1 cellular context compared by ENCODE assay signal in the genomic region with DNA sequence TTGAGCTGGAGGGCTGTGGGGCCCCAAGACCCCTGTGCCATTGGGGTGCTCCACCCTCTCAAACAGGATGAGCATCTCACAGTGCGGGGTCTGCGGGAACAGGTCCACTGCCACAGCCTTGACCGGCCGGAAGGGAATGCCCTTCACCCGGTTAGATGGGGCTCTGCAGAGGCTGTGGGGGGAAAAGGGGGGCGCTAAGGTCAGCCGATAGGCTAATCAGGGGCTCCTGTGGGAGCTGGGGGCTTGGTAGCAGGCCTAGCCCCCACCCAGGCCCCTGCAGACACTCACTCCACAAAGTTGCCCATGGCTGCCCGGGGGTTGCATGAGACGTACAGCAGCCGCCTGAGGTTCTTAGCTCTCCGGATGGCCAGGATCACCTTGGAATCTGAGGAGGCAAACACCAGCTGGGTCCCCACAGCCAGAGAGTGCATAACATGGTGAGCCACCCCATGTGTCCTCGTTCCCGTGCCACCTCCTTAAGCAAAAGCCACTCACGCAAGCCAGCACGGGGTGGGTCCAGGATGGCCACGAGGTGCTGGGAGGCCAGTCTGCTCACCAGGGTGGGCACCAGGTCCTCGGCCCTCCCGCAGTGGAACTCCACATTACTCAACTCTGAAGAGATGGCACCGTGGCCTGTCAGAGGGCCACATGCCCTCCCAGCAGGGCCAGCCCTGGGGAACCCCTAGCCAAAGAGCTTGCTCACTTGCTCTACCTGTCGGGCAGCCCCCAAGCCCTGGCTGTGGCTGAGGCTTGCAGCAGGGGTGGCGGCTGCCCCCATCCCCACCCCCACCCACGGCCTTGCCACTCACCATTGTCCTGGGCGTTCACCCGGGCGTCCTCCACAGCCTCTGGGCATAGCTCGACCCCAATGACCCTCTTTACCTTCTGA.
TF ChIP-seq lines count a peak whose summit lies in the region.

No MANE protein-coding gene starts in this region.

TF ChIP-seq in K562, 482 proteins besides CTCF, POLR2A, EP300 and RAD21 (continued from another document and continues in another):
- TF ChIP-seq, protein P1, sequence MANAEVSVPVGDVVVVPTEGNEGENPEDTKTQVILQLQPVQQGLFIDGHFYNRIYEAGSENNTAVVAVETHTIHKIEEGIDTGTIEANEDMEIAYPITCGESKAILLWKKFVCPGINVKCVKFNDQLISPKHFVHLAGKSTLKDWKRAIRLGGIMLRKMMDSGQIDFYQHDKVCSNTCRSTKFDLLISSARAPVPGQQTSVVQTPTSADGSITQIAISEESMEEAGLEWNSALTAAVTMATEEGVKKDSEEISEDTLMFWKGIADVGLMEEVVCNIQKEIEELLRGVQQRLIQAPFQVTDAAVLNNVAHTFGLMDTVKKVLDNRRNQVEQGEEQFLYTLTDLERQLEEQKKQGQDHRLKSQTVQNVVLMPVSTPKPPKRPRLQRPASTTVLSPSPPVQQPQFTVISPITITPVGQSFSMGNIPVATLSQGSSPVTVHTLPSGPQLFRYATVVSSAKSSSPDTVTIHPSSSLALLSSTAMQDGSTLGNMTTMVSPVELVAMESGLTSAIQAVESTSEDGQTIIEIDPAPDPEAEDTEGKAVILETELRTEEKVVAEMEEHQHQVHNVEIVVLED (CRISPR knock-in tag; IDR thresholded peaks at IDR 0.05), result no peak
- TF ChIP-seq TEAD1 (CRISPR knock-in tag; IDR thresholded peaks at IDR 0.05) (no peak), POLR2B (IDR thresholded peaks at IDR 0.05; ENCODE audit: low read depth, partially characterized antibody) (peak; percentile 57), ZFP1 (CRISPR knock-in tag; IDR thresholded peaks at IDR 0.05) (peak; percentile 1; the same call in 1 of the 2 replicates), LEF1 (IDR thresholded peaks at IDR 0.05) (no peak), SMAD3 (CRISPR knock-in tag; conservative IDR thresholded peaks at IDR 0.05) (no peak), HMG20A (CRISPR knock-in tag; conservative IDR thresholded peaks at IDR 0.05) (no peak), TBL1XR1 (IDR thresholded peaks at IDR 0.05; ENCODE audit: low read length in 2 of 2) (no peak), PTBP1 (IDR thresholded peaks at IDR 0.05; ENCODE audit: low read depth, low read length) (no peak), ZBTB7A (IDR thresholded peaks at IDR 0.05; ENCODE audit: borderline replicate concordance, control insufficient read depth, low read depth, low read length) (no peak), SIRT6 (IDR thresholded peaks at IDR 0.05; ENCODE audit: low read depth, low read length) (peak; percentile 72), COPS2 (conservative IDR thresholded peaks at IDR 0.05) (no peak), TCF7 (IDR thresholded peaks at IDR 0.05; ENCODE audit: borderline replicate concordance) (no peak), RHOXF2B (CRISPR knock-in tag; conservative IDR thresholded peaks at IDR 0.05) (0 out of 2 replicates have a peak, but pooled peaks have one; percentile 39), ZNF24 (IDR thresholded peaks at IDR 0.05) (no peak), NRF1 (conservative IDR thresholded peaks at IDR 0.05 in 1 of 2, IDR thresholded peaks at IDR 0.05 in 1 of 2) (no peak), ZNF197 (CRISPR knock-in tag; IDR thresholded peaks at IDR 0.05; ENCODE audit: low read depth) (no peak), ZNF282 (CRISPR knock-in tag; IDR thresholded peaks at IDR 0.05) (no peak), ATF1 (CRISPR knock-in tag; IDR thresholded peaks at IDR 0.05) (no peak), ATF1 (tag; IDR thresholded peaks at IDR 0.05) (no peak), GTF2F1 (IDR thresholded peaks at IDR 0.05; ENCODE audit: low read depth, low read length) (no peak), TEAD4 (IDR thresholded peaks at IDR 0.05; ENCODE audit: low read length) (0 out of 2 replicates have a peak, but pooled peaks have one; percentile 5), TEAD4 (CRISPR knock-in tag; IDR thresholded peaks at IDR 0.05; ENCODE audit: borderline replicate concordance) (no peak), ZNF143 (CRISPR knock-in tag; IDR thresholded peaks at IDR 0.05) (no peak), ZFPM2 (CRISPR knock-in tag; IDR thresholded peaks at IDR 0.05) (peak; percentile 62; the same call in 1 of the 2 replicates), POLR2G (IDR thresholded peaks at IDR 0.05; ENCODE audit: low read depth, low read length) (peak; percentile 84), RBM22 (IDR thresholded peaks at IDR 0.05; ENCODE audit: low read depth, low read length, poor library complexity, severe bottlenecking) (no peak), SLC30A9 (CRISPR knock-in tag; IDR thresholded peaks at IDR 0.05) (0 out of 2 replicates have a peak, but pooled peaks have one; percentile 63), ZNF263 (CRISPR knock-in tag; IDR thresholded peaks at IDR 0.05; ENCODE audit: borderline replicate concordance) (no peak), PHB (CRISPR knock-in tag; IDR thresholded peaks at IDR 0.05) (0 out of 2 replicates have a peak, but pooled peaks have one; percentile 3), SRSF7 (optimal IDR thresholded peaks at IDR 0.05; ENCODE audit: low read depth, low read length) (no peak), ZEB2 (IDR thresholded peaks at IDR 0.05) (no peak)
- TF ChIP-seq, protein P2, sequence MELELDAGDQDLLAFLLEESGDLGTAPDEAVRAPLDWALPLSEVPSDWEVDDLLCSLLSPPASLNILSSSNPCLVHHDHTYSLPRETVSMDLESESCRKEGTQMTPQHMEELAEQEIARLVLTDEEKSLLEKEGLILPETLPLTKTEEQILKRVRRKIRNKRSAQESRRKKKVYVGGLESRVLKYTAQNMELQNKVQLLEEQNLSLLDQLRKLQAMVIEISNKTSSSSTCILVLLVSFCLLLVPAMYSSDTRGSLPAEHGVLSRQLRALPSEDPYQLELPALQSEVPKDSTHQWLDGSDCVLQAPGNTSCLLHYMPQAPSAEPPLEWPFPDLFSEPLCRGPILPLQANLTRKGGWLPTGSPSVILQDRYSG (tag; conservative IDR thresholded peaks at IDR 0.05; ENCODE audit: low read depth), result no peak
- TF ChIP-seq, protein P3, sequence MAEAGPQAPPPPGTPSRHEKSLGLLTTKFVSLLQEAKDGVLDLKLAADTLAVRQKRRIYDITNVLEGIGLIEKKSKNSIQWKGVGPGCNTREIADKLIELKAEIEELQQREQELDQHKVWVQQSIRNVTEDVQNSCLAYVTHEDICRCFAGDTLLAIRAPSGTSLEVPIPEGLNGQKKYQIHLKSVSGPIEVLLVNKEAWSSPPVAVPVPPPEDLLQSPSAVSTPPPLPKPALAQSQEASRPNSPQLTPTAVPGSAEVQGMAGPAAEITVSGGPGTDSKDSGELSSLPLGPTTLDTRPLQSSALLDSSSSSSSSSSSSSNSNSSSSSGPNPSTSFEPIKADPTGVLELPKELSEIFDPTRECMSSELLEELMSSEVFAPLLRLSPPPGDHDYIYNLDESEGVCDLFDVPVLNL (CRISPR knock-in tag; IDR thresholded peaks at IDR 0.05; ENCODE audit: low read depth), result no peak
- TF ChIP-seq, protein P4, sequence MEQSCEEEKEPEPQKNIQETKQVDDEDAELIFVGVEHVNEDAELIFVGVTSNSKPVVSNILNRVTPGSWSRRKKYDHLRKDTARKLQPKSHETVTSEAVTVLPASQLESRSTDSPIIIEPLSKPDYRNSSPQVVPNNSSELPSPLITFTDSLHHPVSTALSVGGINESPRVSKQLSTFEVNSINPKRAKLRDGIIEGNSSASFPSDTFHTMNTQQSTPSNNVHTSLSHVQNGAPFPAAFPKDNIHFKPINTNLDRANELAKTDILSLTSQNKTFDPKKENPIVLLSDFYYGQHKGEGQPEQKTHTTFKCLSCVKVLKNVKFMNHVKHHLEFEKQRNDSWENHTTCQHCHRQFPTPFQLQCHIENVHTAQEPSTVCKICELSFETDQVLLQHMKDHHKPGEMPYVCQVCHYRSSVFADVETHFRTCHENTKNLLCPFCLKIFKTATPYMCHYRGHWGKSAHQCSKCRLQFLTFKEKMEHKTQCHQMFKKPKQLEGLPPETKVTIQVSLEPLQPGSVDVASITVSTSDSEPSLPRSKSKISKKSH (CRISPR knock-in tag; IDR thresholded peaks at IDR 0.05), result peak; percentile 54; the same call in 1 of the 2 replicates
- TF ChIP-seq, protein P5, sequence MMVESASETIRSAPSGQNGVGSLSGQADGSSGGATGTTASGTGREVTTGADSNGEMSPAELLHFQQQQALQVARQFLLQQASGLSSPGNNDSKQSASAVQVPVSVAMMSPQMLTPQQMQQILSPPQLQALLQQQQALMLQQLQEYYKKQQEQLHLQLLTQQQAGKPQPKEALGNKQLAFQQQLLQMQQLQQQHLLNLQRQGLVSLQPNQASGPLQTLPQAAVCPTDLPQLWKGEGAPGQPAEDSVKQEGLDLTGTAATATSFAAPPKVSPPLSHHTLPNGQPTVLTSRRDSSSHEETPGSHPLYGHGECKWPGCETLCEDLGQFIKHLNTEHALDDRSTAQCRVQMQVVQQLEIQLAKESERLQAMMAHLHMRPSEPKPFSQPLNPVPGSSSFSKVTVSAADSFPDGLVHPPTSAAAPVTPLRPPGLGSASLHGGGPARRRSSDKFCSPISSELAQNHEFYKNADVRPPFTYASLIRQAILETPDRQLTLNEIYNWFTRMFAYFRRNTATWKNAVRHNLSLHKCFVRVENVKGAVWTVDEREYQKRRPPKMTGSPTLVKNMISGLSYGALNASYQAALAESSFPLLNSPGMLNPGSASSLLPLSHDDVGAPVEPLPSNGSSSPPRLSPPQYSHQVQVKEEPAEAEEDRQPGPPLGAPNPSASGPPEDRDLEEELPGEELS (CRISPR knock-in tag; IDR thresholded peaks at IDR 0.05; ENCODE audit: borderline replicate concordance), result no peak
- TF ChIP-seq, protein P6, sequence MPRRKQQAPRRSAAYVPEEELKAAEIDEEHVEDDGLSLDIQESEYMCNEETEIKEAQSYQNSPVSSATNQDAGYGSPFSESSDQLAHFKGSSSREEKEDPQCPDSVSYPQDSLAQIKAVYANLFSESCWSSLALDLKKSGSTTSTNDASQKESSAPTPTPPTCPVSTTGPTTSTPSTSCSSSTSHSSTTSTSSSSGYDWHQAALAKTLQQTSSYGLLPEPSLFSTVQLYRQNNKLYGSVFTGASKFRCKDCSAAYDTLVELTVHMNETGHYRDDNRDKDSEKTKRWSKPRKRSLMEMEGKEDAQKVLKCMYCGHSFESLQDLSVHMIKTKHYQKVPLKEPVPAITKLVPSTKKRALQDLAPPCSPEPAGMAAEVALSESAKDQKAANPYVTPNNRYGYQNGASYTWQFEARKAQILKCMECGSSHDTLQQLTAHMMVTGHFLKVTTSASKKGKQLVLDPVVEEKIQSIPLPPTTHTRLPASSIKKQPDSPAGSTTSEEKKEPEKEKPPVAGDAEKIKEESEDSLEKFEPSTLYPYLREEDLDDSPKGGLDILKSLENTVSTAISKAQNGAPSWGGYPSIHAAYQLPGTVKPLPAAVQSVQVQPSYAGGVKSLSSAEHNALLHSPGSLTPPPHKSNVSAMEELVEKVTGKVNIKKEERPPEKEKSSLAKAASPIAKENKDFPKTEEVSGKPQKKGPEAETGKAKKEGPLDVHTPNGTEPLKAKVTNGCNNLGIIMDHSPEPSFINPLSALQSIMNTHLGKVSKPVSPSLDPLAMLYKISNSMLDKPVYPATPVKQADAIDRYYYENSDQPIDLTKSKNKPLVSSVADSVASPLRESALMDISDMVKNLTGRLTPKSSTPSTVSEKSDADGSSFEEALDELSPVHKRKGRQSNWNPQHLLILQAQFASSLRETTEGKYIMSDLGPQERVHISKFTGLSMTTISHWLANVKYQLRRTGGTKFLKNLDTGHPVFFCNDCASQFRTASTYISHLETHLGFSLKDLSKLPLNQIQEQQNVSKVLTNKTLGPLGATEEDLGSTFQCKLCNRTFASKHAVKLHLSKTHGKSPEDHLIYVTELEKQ (CRISPR knock-in tag; IDR thresholded peaks at IDR 0.05), result no peak
- TF ChIP-seq, protein P7, sequence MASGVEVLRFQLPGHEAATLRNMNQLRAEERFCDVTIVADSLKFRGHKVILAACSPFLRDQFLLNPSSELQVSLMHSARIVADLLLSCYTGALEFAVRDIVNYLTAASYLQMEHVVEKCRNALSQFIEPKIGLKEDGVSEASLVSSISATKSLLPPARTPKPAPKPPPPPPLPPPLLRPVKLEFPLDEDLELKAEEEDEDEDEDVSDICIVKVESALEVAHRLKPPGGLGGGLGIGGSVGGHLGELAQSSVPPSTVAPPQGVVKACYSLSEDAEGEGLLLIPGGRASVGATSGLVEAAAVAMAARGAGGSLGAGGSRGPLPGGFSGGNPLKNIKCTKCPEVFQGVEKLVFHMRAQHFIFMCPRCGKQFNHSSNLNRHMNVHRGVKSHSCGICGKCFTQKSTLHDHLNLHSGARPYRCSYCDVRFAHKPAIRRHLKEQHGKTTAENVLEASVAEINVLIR (CRISPR knock-in tag; IDR thresholded peaks at IDR 0.05), result no peak
- TF ChIP-seq, protein P8, sequence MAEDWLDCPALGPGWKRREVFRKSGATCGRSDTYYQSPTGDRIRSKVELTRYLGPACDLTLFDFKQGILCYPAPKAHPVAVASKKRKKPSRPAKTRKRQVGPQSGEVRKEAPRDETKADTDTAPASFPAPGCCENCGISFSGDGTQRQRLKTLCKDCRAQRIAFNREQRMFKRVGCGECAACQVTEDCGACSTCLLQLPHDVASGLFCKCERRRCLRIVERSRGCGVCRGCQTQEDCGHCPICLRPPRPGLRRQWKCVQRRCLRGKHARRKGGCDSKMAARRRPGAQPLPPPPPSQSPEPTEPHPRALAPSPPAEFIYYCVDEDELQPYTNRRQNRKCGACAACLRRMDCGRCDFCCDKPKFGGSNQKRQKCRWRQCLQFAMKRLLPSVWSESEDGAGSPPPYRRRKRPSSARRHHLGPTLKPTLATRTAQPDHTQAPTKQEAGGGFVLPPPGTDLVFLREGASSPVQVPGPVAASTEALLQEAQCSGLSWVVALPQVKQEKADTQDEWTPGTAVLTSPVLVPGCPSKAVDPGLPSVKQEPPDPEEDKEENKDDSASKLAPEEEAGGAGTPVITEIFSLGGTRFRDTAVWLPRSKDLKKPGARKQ (CRISPR knock-in tag; IDR thresholded peaks at IDR 0.05), result no peak
- TF ChIP-seq, protein P9, sequence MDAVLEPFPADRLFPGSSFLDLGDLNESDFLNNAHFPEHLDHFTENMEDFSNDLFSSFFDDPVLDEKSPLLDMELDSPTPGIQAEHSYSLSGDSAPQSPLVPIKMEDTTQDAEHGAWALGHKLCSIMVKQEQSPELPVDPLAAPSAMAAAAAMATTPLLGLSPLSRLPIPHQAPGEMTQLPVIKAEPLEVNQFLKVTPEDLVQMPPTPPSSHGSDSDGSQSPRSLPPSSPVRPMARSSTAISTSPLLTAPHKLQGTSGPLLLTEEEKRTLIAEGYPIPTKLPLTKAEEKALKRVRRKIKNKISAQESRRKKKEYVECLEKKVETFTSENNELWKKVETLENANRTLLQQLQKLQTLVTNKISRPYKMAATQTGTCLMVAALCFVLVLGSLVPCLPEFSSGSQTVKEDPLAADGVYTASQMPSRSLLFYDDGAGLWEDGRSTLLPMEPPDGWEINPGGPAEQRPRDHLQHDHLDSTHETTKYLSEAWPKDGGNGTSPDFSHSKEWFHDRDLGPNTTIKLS (IDR thresholded peaks at IDR 0.05; ENCODE audit: borderline replicate concordance, low read depth), result no peak
- TF ChIP-seq, protein P10, sequence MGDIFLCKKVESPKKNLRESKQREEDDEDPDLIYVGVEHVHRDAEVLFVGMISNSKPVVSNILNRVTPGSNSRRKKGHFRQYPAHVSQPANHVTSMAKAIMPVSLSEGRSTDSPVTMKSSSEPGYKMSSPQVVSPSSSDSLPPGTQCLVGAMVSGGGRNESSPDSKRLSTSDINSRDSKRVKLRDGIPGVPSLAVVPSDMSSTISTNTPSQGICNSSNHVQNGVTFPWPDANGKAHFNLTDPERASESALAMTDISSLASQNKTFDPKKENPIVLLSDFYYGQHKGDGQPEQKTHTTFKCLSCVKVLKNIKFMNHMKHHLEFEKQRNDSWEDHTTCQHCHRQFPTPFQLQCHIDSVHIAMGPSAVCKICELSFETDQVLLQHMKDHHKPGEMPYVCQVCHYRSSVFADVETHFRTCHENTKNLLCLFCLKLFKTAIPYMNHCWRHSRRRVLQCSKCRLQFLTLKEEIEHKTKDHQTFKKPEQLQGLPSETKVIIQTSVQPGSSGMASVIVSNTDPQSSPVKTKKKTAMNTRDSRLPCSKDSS (IDR thresholded peaks at IDR 0.05; ENCODE audit: low read depth, partially characterized antibody), result no peak
